10 cellular contexts compared by ENCODE assay signal in the genomic region with DNA sequence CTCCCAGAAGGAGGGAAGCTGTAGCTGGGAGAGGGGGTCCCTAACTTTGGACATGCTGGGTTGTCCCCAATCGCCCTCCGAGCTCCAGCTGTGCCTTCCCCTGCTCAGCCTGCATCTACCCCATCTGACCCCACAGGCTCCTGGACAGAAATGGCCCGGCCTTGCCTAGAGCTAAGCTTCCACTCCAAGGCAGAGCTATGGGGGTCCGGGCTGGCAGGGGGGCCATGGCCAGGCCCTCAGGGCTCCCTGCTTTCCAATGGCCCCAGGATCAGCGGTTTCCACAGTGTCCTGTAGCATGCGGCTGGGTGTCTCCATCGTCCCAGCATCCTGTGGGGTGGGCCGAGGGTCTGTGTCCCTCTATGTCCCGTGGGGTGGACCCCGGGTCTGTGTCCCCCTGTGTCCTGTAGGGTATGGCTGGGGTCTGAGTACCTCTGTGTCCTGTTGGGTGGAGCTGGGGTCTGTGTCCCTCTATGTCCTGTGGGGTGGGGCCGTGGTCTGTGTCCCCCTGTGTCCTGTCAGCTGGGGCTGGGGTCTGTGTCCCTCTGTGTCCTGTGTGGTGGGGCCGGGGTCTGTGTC.
DNase-seq lines count a peak whose midpoint lies in the region; ATAC-seq and TF ChIP-seq lines count a peak whose summit lies in the region.
"Had no signal": no experiment of that assay in that cellular context is flagged by ENCODE, and none has a peak within 500 bp of the region (broad histone marks: within the 10 kb centered on the region; RNA-seq: fewer than 3 reads in every experiment).

No MANE protein-coding gene starts in this region.

- H3K27ac ChIP-seq in brain microvascular endothelial cell (peak overlapping the region; percentile 99), mucosa of rectum (ENCODE audit: low read depth in 2 of 2, low read length in 2 of 2) (peak overlapping the region; percentile 87 to 90), tibial nerve (peak overlapping the region; percentile 81 to 96 (median 92))
- H3K27ac ChIP-seq: WERI-Rb-1 had no signal

- H3K9me3 ChIP-seq in mucosa of rectum (ENCODE audit: control insufficient read depth in 2 of 2, low read length in 2 of 2) (no peaks in the 10 kb centered on the region), tibial nerve (peaks cover 0 to 12% (median 0%) of the 10 kb centered on the region in 4 donors)

- H3K4me3 ChIP-seq in brain microvascular endothelial cell (ENCODE audit: low read depth, low read length) (no peak overlapping the region), mucosa of rectum (ENCODE audit: low read length in 2 of 2) (peak overlapping the region; percentile 36 to 62), tibial nerve (peak overlapping the region in 3 of 4 donors; percentile 20 to 50 (median 39))

- no peak for ATAC-seq in activated CD8-positive, alpha-beta memory T cell treated with anti-CD3 and anti-CD28 coated beads, Interleukin-2, amount 10 ng/mL, durations not matched to agents 7 days and 5 days
- ATAC-seq in GM21526 (IDR thresholded peaks at IDR 0.05; ENCODE audit: low FRiP score, unreplicated experiment) (no peak), GM21447 (IDR thresholded peaks at IDR 0.05; ENCODE audit: unreplicated experiment) (no peak)

- H3K9ac ChIP-seq in mucosa of rectum (ENCODE audit: low read depth in 1 of 2, low read length in 2 of 2) = peak overlapping the region; percentile 58 to 72

- 57 to 59% methylated on average over 5 to 6 of the region's 12 CpGs for whole genome bisulfite sequencing in tibial nerve, 2 donors

- peak overlapping the region; percentile 56 for H3K4me3 Mint-ChIP-seq in activated CD8-positive, alpha-beta memory T cell treated with anti-CD3 and anti-CD28 coated beads, Interleukin-2, amount 10 ng/mL, durations not matched to agents 7 days and 5 days

- DNase-seq in activated CD8-positive, alpha-beta memory T cell treated with anti-CD3 and anti-CD28 coated beads, Interleukin-2, amount 10 ng/mL, durations not matched to agents 7 days and 5 days = no peak
- no peak for DNase-seq in activated CD8-positive, alpha-beta memory T cell treated with anti-CD3 and anti-CD28 coated beads for 24 hours
- no peak for DNase-seq in brain microvascular endothelial cell
- no peak for DNase-seq in tibial nerve (ENCODE audit: low spot score in 2 of 2)
- DNase-seq in DMS153 (lab: John Stamatoyannopoulos, UW) = no peak
- DNase-seq: WERI-Rb-1 had no signal

- peaks cover 19 to 21% of the 10 kb centered on the region in 2 donors for H3K4me1 ChIP-seq in mucosa of rectum (ENCODE audit: control insufficient read depth in 2 of 2, insufficient read depth in 2 of 2, low read length in 2 of 2)
- H3K4me1 ChIP-seq in tibial nerve = peaks cover 3 to 57% (median 26%) of the 10 kb centered on the region in 4 donors

- no peaks in the 10 kb centered on the region for H3K9me3 Mint-ChIP-seq in activated CD8-positive, alpha-beta memory T cell treated with anti-CD3 and anti-CD28 coated beads, Interleukin-2, amount 10 ng/mL, durations not matched to agents 7 days and 5 days (ENCODE audit: low read depth)

- peaks cover 7% of the 10 kb centered on the region for H3K4me1 Mint-ChIP-seq in activated CD8-positive, alpha-beta memory T cell treated with anti-CD3 and anti-CD28 coated beads, Interleukin-2, amount 10 ng/mL, durations not matched to agents 7 days and 5 days

- TF ChIP-seq POLR2A in tibial nerve (IDR thresholded peaks at IDR 0.05) = no peak

- H3K27me3 ChIP-seq in brain microvascular endothelial cell (replicated peaks) = no peaks in the 10 kb centered on the region
- H3K27me3 ChIP-seq in mucosa of rectum (ENCODE audit: control insufficient read depth in 2 of 2, insufficient read depth in 2 of 2, low read length in 2 of 2) = peaks cover 0 to under 1% of the 10 kb centered on the region in 2 donors
- no peaks in the 10 kb centered on the region for H3K27me3 ChIP-seq in tibial nerve

- H3K36me3 ChIP-seq in brain microvascular endothelial cell (replicated peaks) (no peaks in the 10 kb centered on the region), mucosa of rectum (ENCODE audit: control insufficient read depth in 2 of 2, insufficient read depth in 2 of 2, low read length in 2 of 2) (no peaks in the 10 kb centered on the region), tibial nerve (no peaks in the 10 kb centered on the region)
- H3K36me3 ChIP-seq: WERI-Rb-1 had no signal

- TF ChIP-seq EP300 in tibial nerve (IDR thresholded peaks at IDR 0.05) = no peak

- CTCF ChIA-PET in activated CD8-positive, alpha-beta memory T cell treated with anti-CD3 and anti-CD28 coated beads, Interleukin-2, amount 10 ng/mL, durations not matched to agents 7 days and 5 days (lab: Charles Lee) = interaction anchor here (0.5 to 4.3 kb wide), 5 partner anchors 14 to 600 kb away, joined by 3 to 14 read pairs (median 3); no protein-coding TSS in a partner anchor

- TF ChIP-seq CTCF in brain microvascular endothelial cell (IDR thresholded peaks at IDR 0.05; ENCODE audit: low read depth, low read length, missing control alignments) (no peak), tibial nerve (IDR thresholded peaks at IDR 0.05) (no peak)

- in situ Hi-C loops in brain microvascular endothelial cell (cut with HindIII; ENCODE audit: low pct_ligation_motif_present, low sequenced_read_pairs) = loop anchor here (25.0 kb wide), 1 partner anchor 105 kb away; no protein-coding TSS in a partner anchor

- no peaks in the 10 kb centered on the region for H3K27me3 Mint-ChIP-seq in activated CD8-positive, alpha-beta memory T cell treated with anti-CD3 and anti-CD28 coated beads, Interleukin-2, amount 10 ng/mL, durations not matched to agents 7 days and 5 days
- H3K27me3 Mint-ChIP-seq: progenitor cell of endocrine pancreas had no signal

- H3K27ac Mint-ChIP-seq in activated CD8-positive, alpha-beta memory T cell treated with anti-CD3 and anti-CD28 coated beads, Interleukin-2, amount 10 ng/mL, durations not matched to agents 7 days and 5 days = peak overlapping the region; percentile 74
- H3K27ac Mint-ChIP-seq: progenitor cell of endocrine pancreas had no signal

- no peaks in the 10 kb centered on the region for H3K36me3 Mint-ChIP-seq in activated CD8-positive, alpha-beta memory T cell treated with anti-CD3 and anti-CD28 coated beads, Interleukin-2, amount 10 ng/mL, durations not matched to agents 7 days and 5 days
